In genomic region chr19:36489139-36489919, GRCh38 we compare ENCODE assay signal across 8 cellular contexts. TPM values are rescaled to one million over a fixed set of nuclear protein-coding genes. Genes with fewer than 3 reads are reported as not detected.
DNase-seq lines count a peak whose midpoint lies in the region; ATAC-seq, FAIRE-seq and TF ChIP-seq lines count a peak whose summit lies in the region.

Gene ZNF566 (minus strand): TSS chr19:36489561. CDS start chr19:36476557, 13,004 bp downstream.

- peaks cover 4% of the 10 kb centered on the region; the same call in 1 of the 3 replicates for H3K4me1 ChIP-seq in A549
- H3K4me1 ChIP-seq in breast epithelium: peaks cover 0 to 6% of the 10 kb centered on the region in 2 donors
- H3K4me1 ChIP-seq in skeletal muscle satellite cell (ENCODE audit: control insufficient read depth, insufficient read depth, low read length): peaks cover 4% of the 10 kb centered on the region

- peak within 1 kb of the TSS; percentile 86 for H3K9ac ChIP-seq in skeletal muscle satellite cell (ENCODE audit: low read depth, low read length)

- POLR2A ChIA-PET in A549 (lab: Yijun Ruan, JAX): interaction anchor here (0.5 to 2.0 kb wide), 24 partner anchors 9 to 1290 kb away, joined by 3 to 49 read pairs (median 4); partner anchors contain the start of genes POLR2I, TBCB, ZFP14 and ZNF146

- DNase-seq in A549 (ENCODE audit: low read depth in 1 of 2, low spot score in 1 of 2): peak; percentile 100
- peak; percentile 98 for DNase-seq in NCI-H2171 (lab: John Stamatoyannopoulos, UW)
- peak; percentile 89 to 90 for DNase-seq in breast epithelium (ENCODE audit: low spot score in 2 of 2)

- H3K36me3 ChIP-seq in breast epithelium: no peaks in the 10 kb centered on the region
- no peaks in the 10 kb centered on the region for H3K36me3 ChIP-seq in skeletal muscle satellite cell (ENCODE audit: insufficient read depth, low read length)

- ATAC-seq in A549 (peak; percentile 97 to 98), GM18861 (IDR thresholded peaks at IDR 0.05; ENCODE audit: unreplicated experiment) (peak; percentile 82), HG03095 (IDR thresholded peaks at IDR 0.05; ENCODE audit: unreplicated experiment) (peak; percentile 74)

- intact Hi-C loops in breast epithelium (cut with DNase I; ENCODE audit: low total_unique reads): no loop called here

- 1% methylated on average over 52 of the region's 53 CpGs for WGBS in A549 (ENCODE audit: missing lambda C conversion rate)

- CTCF ChIA-PET in A549 (lab: Yijun Ruan, JAX): interaction anchor here (0.6 to 2.0 kb wide), 8 partner anchors 10 to 364 kb away, joined by 3 to 7 read pairs (median 3); partner anchors contain the start of gene ZFP14

- no peak for TF ChIP-seq EP300 in A549 (IDR thresholded peaks at IDR 0.05)

- no peak for TF ChIP-seq CTCF in A549 (IDR thresholded peaks at IDR 0.05)
- TF ChIP-seq CTCF in VCaP (conservative IDR thresholded peaks at IDR 0.05): no peak
- TF ChIP-seq CTCF in breast epithelium (IDR thresholded peaks at IDR 0.05): no peak

- peak within 1 kb of the TSS; percentile 52 for H3K4me3 ChIP-seq in A549
- peak within 1 kb of the TSS; percentile 70 to 85 (median 78) for H3K4me3 ChIP-seq in breast epithelium
- peak within 1 kb of the TSS; percentile 96 for H3K4me3 ChIP-seq in iPS-18c (ENCODE audit: insufficient read depth, low read depth, low read length)
- peak within 1 kb of the TSS; percentile 76 for H3K4me3 ChIP-seq in skeletal muscle satellite cell (ENCODE audit: low read length)

- no peak for TF ChIP-seq RAD21 in A549 (conservative IDR thresholded peaks at IDR 0.05 in 1 of 2, IDR thresholded peaks at IDR 0.05 in 1 of 2)

- TF ChIP-seq POLR2A in A549 (IDR thresholded peaks at IDR 0.05; ENCODE audit: low read length) (peak; percentile 67), breast epithelium (IDR thresholded peaks at IDR 0.05) (peak; percentile 17)

- H3K9me3 ChIP-seq in A549: peaks cover 67% of the 10 kb centered on the region
- H3K9me3 ChIP-seq in breast epithelium: peaks cover 0 to 6% of the 10 kb centered on the region in 2 donors
- H3K9me3 ChIP-seq in iPS-18c (ENCODE audit: control insufficient read depth, insufficient read depth, low read length): peaks cover 4% of the 10 kb centered on the region
- H3K9me3 ChIP-seq in skeletal muscle satellite cell (replicated peaks; ENCODE audit: low read length): no peaks in the 10 kb centered on the region

- peak; percentile 99 for FAIRE-seq in A549 (lab: Jason Lieb, UNC)

- H3K27ac ChIP-seq in A549 (peak within 1 kb of the TSS; percentile 89), VCaP (peak within 1 kb of the TSS; percentile 98), breast epithelium (peak within 1 kb of the TSS; percentile 97)

- H3K27me3 ChIP-seq in breast epithelium: no peaks in the 10 kb centered on the region
- no peaks in the 10 kb centered on the region for H3K27me3 ChIP-seq in skeletal muscle satellite cell (ENCODE audit: control insufficient read depth, insufficient read depth, low read length)

- H3K4me2 ChIP-seq in A549 (peak within 1 kb of the TSS; percentile 71), skeletal muscle satellite cell (ENCODE audit: low read length) (peak within 1 kb of the TSS; percentile 92)

TF ChIP-seq in A549, 52 proteins besides CTCF, POLR2A, EP300 and RAD21 (continues in another document):
- TF ChIP-seq USF2 (IDR thresholded peaks at IDR 0.05): peak; percentile 74
- TF ChIP-seq JUN (IDR thresholded peaks at IDR 0.05): peak in 1 of 2 experiments; percentile 82; a peak in 4 of 5 replicates
- no peak for TF ChIP-seq KDM1A (IDR thresholded peaks at IDR 0.05; ENCODE audit: low read depth)
- peak; percentile 85 for TF ChIP-seq HOXB13 (CRISPR knock-in tag; IDR thresholded peaks at IDR 0.05; ENCODE audit: low read depth)
- no peak for TF ChIP-seq ESRRA (IDR thresholded peaks at IDR 0.05; ENCODE audit: borderline replicate concordance, low read length)
- TF ChIP-seq MAFK (IDR thresholded peaks at IDR 0.05; ENCODE audit: partially characterized antibody): no peak
- no peak for TF ChIP-seq JUNB (IDR thresholded peaks at IDR 0.05)
- TF ChIP-seq ATOH8 (CRISPR knock-in tag; IDR thresholded peaks at IDR 0.05; ENCODE audit: low read depth): peak; percentile 71; the same call in 1 of the 2 replicates
- TF ChIP-seq MAX (IDR thresholded peaks at IDR 0.05): peak; percentile 98
- no peak for TF ChIP-seq NR3C1 (IDR thresholded peaks at IDR 0.05)
- peak; percentile 91 for TF ChIP-seq PHF8 (IDR thresholded peaks at IDR 0.05; ENCODE audit: borderline replicate concordance, low read depth)
- TF ChIP-seq NPAS2 (CRISPR knock-in tag; IDR thresholded peaks at IDR 0.05; ENCODE audit: borderline replicate concordance): peak; percentile 41; the same call in 1 of the 2 replicates
- no peak for TF ChIP-seq ZNF302 (CRISPR knock-in tag; IDR thresholded peaks at IDR 0.05)
- 0 out of 2 replicates have a peak, but pooled peaks have one; percentile 13 for TF ChIP-seq MAZ (IDR thresholded peaks at IDR 0.05; ENCODE audit: borderline replicate concordance, low read depth, low read length)
- TF ChIP-seq KDM5A (IDR thresholded peaks at IDR 0.05): no peak
- TF ChIP-seq SREBF2 (IDR thresholded peaks at IDR 0.05): no peak
- no peak for TF ChIP-seq ZC3H11A (IDR thresholded peaks at IDR 0.05)
- TF ChIP-seq ZFP36 (IDR thresholded peaks at IDR 0.05; ENCODE audit: borderline replicate concordance, partially characterized antibody): no peak
- no peak for TF ChIP-seq CBX8 (IDR thresholded peaks at IDR 0.05)
- no peak for TF ChIP-seq HES2 (IDR thresholded peaks at IDR 0.05)
- TF ChIP-seq CBX2 (IDR thresholded peaks at IDR 0.05; ENCODE audit: borderline replicate concordance, low read depth): no peak
- no peak for TF ChIP-seq CHD4 (IDR thresholded peaks at IDR 0.05; ENCODE audit: borderline replicate concordance)
- 0 out of 2 replicates have a peak, but pooled peaks have one; percentile 57 for TF ChIP-seq TP53 (CRISPR knock-in tag; IDR thresholded peaks at IDR 0.05)
- TF ChIP-seq, protein P1, sequence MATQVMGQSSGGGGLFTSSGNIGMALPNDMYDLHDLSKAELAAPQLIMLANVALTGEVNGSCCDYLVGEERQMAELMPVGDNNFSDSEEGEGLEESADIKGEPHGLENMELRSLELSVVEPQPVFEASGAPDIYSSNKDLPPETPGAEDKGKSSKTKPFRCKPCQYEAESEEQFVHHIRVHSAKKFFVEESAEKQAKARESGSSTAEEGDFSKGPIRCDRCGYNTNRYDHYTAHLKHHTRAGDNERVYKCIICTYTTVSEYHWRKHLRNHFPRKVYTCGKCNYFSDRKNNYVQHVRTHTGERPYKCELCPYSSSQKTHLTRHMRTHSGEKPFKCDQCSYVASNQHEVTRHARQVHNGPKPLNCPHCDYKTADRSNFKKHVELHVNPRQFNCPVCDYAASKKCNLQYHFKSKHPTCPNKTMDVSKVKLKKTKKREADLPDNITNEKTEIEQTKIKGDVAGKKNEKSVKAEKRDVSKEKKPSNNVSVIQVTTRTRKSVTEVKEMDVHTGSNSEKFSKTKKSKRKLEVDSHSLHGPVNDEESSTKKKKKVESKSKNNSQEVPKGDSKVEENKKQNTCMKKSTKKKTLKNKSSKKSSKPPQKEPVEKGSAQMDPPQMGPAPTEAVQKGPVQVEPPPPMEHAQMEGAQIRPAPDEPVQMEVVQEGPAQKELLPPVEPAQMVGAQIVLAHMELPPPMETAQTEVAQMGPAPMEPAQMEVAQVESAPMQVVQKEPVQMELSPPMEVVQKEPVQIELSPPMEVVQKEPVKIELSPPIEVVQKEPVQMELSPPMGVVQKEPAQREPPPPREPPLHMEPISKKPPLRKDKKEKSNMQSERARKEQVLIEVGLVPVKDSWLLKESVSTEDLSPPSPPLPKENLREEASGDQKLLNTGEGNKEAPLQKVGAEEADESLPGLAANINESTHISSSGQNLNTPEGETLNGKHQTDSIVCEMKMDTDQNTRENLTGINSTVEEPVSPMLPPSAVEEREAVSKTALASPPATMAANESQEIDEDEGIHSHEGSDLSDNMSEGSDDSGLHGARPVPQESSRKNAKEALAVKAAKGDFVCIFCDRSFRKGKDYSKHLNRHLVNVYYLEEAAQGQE (IDR thresholded peaks at IDR 0.05): peak; percentile 87
- no peak for TF ChIP-seq FOSB (CRISPR knock-in tag; IDR thresholded peaks at IDR 0.05)
- TF ChIP-seq GATA3 (IDR thresholded peaks at IDR 0.05; ENCODE audit: borderline replicate concordance): peak; percentile 74
- no peak; a peak in 1 of 4 replicates for TF ChIP-seq CEBPB (IDR thresholded peaks at IDR 0.05)
- no peak for TF ChIP-seq EHMT2 (IDR thresholded peaks at IDR 0.05; ENCODE audit: low read depth)

RNA-seq across cellular contexts. Expression of gene ZNF566, which starts in this region (rescaled TPM):
- polyA plus RNA-seq in A549 (2011; rRNA removed) (12.6 and 13.0 TPM in 2 replicates), A549 (2017; fragmentation: RNase III; extraction: RNeasy Plus Mini Kit Qiagen cat#74134 plus additional on column Dnase treatment) (10.6 to 12.0 TPM (median 11.7 TPM) in 3 replicates)
- 3.0 and 3.9 TPM in 2 replicates for polyA plus RNA-seq in A549 (2012; cell fraction: cytosol; rRNA removed)
- polyA plus RNA-seq in A549 (2012; cell fraction: nucleus; rRNA removed): 5.1 and 13.8 TPM in 2 replicates
- 11.7 and 14.2 TPM in 2 replicates for polyA minus RNA-seq in A549 (2011; rRNA and poly(A)+ RNA removed)
- total RNA-seq in breast epithelium: 10 to 100 TPM; 10.2 to 14.7 (median 11.4) TPM
- total RNA-seq in skeletal muscle satellite cell (2012; rRNA removed): 3.5 and 9.1 TPM in 2 replicates

Comparison
In these comparisons a context has a peak if more than half of its experiments do, and no peak if none do; other contexts are left out.
1. Peak in every context shown above with its lines: DNase-seq, ATAC-seq, H3K4me3 ChIP-seq and H3K27ac ChIP-seq.